ENCODE assay signal across 10 cellular contexts in genomic region chr3:58111513-58112184, GRCh38.
DNase-seq lines count a peak whose midpoint lies in the region; ATAC-seq and TF ChIP-seq lines count a peak whose summit lies in the region.
"Had no signal": no experiment of that assay in that cellular context is flagged by ENCODE, and none has a peak within 500 bp of the region (broad histone marks: within the 10 kb centered on the region; RNA-seq: fewer than 3 reads in every experiment).

No MANE protein-coding gene starts in this region.

- BruUV-seq in MCF 10A (replicated peaks; lab: Mats Ljungman, UMichigan), result no TSS peak

- peaks cover 8% of the 10 kb centered on the region for H3K4me1 ChIP-seq in left ventricle myocardium inferior

- H3K27ac ChIP-seq in left ventricle myocardium inferior (replicated peaks), result no peak overlapping the region
- H3K27ac ChIP-seq: BLaER1, uterus had no signal

- no peaks in the 10 kb centered on the region for H3K27me3 Mint-ChIP-seq in MCF 10A (ENCODE audit: insufficient read depth, unreplicated experiment)

- no peak overlapping the region for H3K4me3 Mint-ChIP-seq in MCF 10A (ENCODE audit: unreplicated experiment)

- in situ Hi-C loops in T47D (cut with HindIII; ENCODE audit: low pct_unique_long_range_greater_than_20kb, low sequenced_read_pairs), result no loop called here

- H3K36me3 Mint-ChIP-seq in MCF 10A (ENCODE audit: insufficient read depth, unreplicated experiment), result peaks cover 94% of the 10 kb centered on the region

- no peaks in the 10 kb centered on the region for H3K9me3 ChIP-seq in left ventricle myocardium inferior (replicated peaks)
- H3K9me3 ChIP-seq: BLaER1, uterus had no signal

- no peak overlapping the region for H3K4me3 ChIP-seq in left ventricle myocardium inferior
- H3K4me3 ChIP-seq: BLaER1, uterus had no signal

- H3K9me3 Mint-ChIP-seq in MCF 10A (ENCODE audit: unreplicated experiment), result no peaks in the 10 kb centered on the region

- no peak overlapping the region for H3K27ac Mint-ChIP-seq in MCF 10A (ENCODE audit: low read depth, unreplicated experiment)

- no peaks in the 10 kb centered on the region for H3K27me3 ChIP-seq in left ventricle myocardium inferior (ENCODE audit: low read depth)
- H3K27me3 ChIP-seq: BLaER1, uterus had no signal

- peaks cover 5% of the 10 kb centered on the region for H3K4me1 Mint-ChIP-seq in MCF 10A (ENCODE audit: insufficient read depth, unreplicated experiment)

- CTCF ChIA-PET in MCF 10A (lab: Yijun Ruan, JAX), result interaction anchor here (1.1 to 1.3 kb wide), 2 partner anchors 67 to 161 kb away, joined by 3 to 6 read pairs; no protein-coding TSS in a partner anchor

- DNase-seq in T47D (ENCODE audit: low read depth in 1 of 2, low spot score in 1 of 2), result peak; percentile 71 to 93
- DNase-seq in MCF 10A (ENCODE audit: unreplicated experiment), result no peak
- DNase-seq in NCI-H1417 (lab: John Stamatoyannopoulos, UW), result peak in 2 of 3 experiments; percentile 51 to 77
- DNase-seq in iPS-NIHi11 (ENCODE audit: low spot score), result peak; percentile 62
- no peak for DNase-seq in left ventricle myocardium inferior
- no peak for DNase-seq in AML-193 (lab: John Stamatoyannopoulos, UW)
- DNase-seq: uterus had no signal

- ATAC-seq in HG03520 (IDR thresholded peaks at IDR 0.05; ENCODE audit: unreplicated experiment) (no peak), HG03097 (IDR thresholded peaks at IDR 0.05; ENCODE audit: low FRiP score, unreplicated experiment) (no peak)

- POLR2A ChIA-PET in MCF 10A (lab: Yijun Ruan, JAX), result interaction anchor here (0.6 to 2.3 kb wide), 3 partner anchors 8 to 103 kb away, joined by 3 to 10 read pairs (median 4); no protein-coding TSS in a partner anchor

- TF ChIP-seq CTCF in MCF 10A (IDR thresholded peaks at IDR 0.05; ENCODE audit: unreplicated experiment) (no peak), left ventricle myocardium inferior (IDR thresholded peaks at IDR 0.05; ENCODE audit: borderline replicate concordance) (no peak)

- intact Hi-C loops in MCF 10A (cut with micrococcal nuclease), result no loop called here
- intact Hi-C loops in left ventricle myocardium inferior (cut with micrococcal nuclease), result no loop called here

- peaks cover 87% of the 10 kb centered on the region for H3K36me3 ChIP-seq in left ventricle myocardium inferior
- H3K36me3 ChIP-seq: uterus had no signal

Comparison
In these comparisons a context has a peak if more than half of its experiments do, and no peak if none do; other contexts are left out.
1. DNase-seq: peak in T47D (2 of 2), NCI-H1417 (2 of 3) and iPS-NIHi11 (single experiment); none in MCF 10A (single experiment), left ventricle myocardium inferior (single experiment) and AML-193 (0 of 2).